In the genomic region with DNA sequence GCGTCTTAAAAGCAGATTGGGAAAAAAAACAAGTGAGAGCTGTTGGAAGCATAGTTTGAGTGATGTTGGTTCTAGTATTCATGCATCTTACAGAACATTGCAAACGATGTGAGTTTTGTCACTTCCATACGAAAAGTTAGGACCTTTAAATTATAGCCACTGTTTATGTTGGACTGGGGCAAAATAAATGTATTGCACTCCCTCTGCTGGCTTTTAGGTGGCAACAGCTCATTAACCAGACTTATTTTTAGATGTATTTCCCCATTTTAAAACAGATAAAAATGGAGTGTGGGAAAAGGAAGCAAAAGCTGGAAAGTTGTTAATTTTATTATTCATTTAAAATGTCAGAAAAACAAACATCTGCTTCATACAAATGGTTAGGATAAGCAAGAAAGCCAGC, we compare ENCODE assay signal across 11 cellular contexts.
DNase-seq lines count a peak whose midpoint lies in the region; FAIRE-seq and TF ChIP-seq lines count a peak whose summit lies in the region.
"Had no signal": no experiment of that assay in that cellular context is flagged by ENCODE, and none has a peak within 500 bp of the region (broad histone marks: within the 10 kb centered on the region; RNA-seq: fewer than 3 reads in every experiment).

No MANE protein-coding gene starts in this region.

- intact Hi-C loops in mammary epithelial cell (cut with micrococcal nuclease), result loop anchor here (1.0 kb wide), 1 partner anchor 136 kb away; no protein-coding TSS in a partner anchor

- in situ Hi-C loops in mammary epithelial cell (cut with MboI; ENCODE audit: low sequenced_read_pairs in 2 of 2), result no loop called here

- H3K4me1 ChIP-seq in mammary epithelial cell (ENCODE audit: insufficient read depth, low read length) (peaks cover 3% of the 10 kb centered on the region), osteoblast (ENCODE audit: insufficient read depth, low read length) (no peaks in the 10 kb centered on the region)

- H3K9ac ChIP-seq in mammary epithelial cell (ENCODE audit: insufficient read depth, low read length), result no peak overlapping the region

- DNase-seq in ELR (ENCODE audit: low read depth) (peak; percentile 55), M059J (ENCODE audit: low read depth) (peak; percentile 22), mammary epithelial cell (no peak), osteoblast (ENCODE audit: insufficient read length, low spot score, missing footprints) (peak; percentile 18), RCC 7860 (ENCODE audit: low spot score) (no peak)
- no peak for DNase-seq in central memory CD4-positive, alpha-beta T cell
- DNase-seq in stimulated activated CD4-positive, alpha-beta T cell treated with anti-CD3 and anti-CD28 coated beads, Interleukin-2, amount 100 ng/mL, for 24 hours, result no peak
- no peak for DNase-seq in stimulated activated CD4-positive, alpha-beta T cell treated with anti-CD3 and anti-CD28 coated beads, Interleukin-1b, Interleukin-23, amount 100 ng/mL, for 48 hours
- DNase-seq: activated naive CD4-positive, alpha-beta T cell treated with anti-CD3 and anti-CD28 coated beads for 36 hours; mucosa of descending colon; stimulated activated naive CD8-positive, alpha-beta T cell treated with anti-CD3 and anti-CD28 coated beads, Interleukin-15, Interleukin-2, amounts not matched to agents 100 U/mL and 50 U/mL, for 24 hours had no signal

- no peaks in the 10 kb centered on the region for H3K36me3 ChIP-seq in mammary epithelial cell (ENCODE audit: insufficient read depth, low read length)
- H3K36me3 ChIP-seq in osteoblast (ENCODE audit: insufficient read depth, low read length), result no peaks in the 10 kb centered on the region

- H3K27ac ChIP-seq in mammary epithelial cell (ENCODE audit: insufficient read depth, low read depth, low read length), result no peak overlapping the region
- no peak overlapping the region for H3K27ac ChIP-seq in osteoblast (ENCODE audit: low read depth, low read length)

- TF ChIP-seq CTCF in mammary epithelial cell (conservative IDR thresholded peaks at IDR 0.05 in 1 of 2, IDR thresholded peaks at IDR 0.05 in 1 of 2; ENCODE audit: extremely low read depth in 1 of 2, insufficient read depth in 1 of 2, low read depth in 1 of 2, low read length in 2 of 2) (peak; percentile 24 to 41), osteoblast (IDR thresholded peaks at IDR 0.05; ENCODE audit: extremely low read depth, low read depth, low read length) (peak; percentile 55)

- FAIRE-seq in RCC 7860 (lab: Jason Lieb, UNC), result no peak

- H3K9me3 ChIP-seq in mammary epithelial cell (replicated peaks; ENCODE audit: insufficient read depth, low read length) (no peaks in the 10 kb centered on the region), osteoblast (ENCODE audit: low read depth, low read length) (no peaks in the 10 kb centered on the region)
- H3K9me3 ChIP-seq: mucosa of descending colon had no signal

- dilution Hi-C loops in mammary epithelial cell (cut with HindIII; ENCODE audit: low sequenced_read_pairs), result no loop called here

- CTCF ChIA-PET in mammary epithelial cell (lab: Charles Lee; ENCODE audit: low non-redundant PET), result no interaction called here

- H3K27me3 ChIP-seq in mammary epithelial cell (ENCODE audit: insufficient read depth, low read length), result no peaks in the 10 kb centered on the region
- H3K27me3 ChIP-seq in osteoblast (ENCODE audit: insufficient read depth, low read length), result no peaks in the 10 kb centered on the region

- H4K20me1 ChIP-seq in mammary epithelial cell (ENCODE audit: insufficient read depth, low read length), result no peaks in the 10 kb centered on the region
- no peaks in the 10 kb centered on the region for H4K20me1 ChIP-seq in osteoblast (ENCODE audit: insufficient read depth, low read length)

- H3K4me2 ChIP-seq in mammary epithelial cell (ENCODE audit: insufficient read depth, low read depth, low read length) (no peak overlapping the region), osteoblast (ENCODE audit: insufficient read depth, low read length) (no peak overlapping the region)

- WGBS in mammary epithelial cell (ENCODE audit: low coverage, missing lambda C conversion rate), result 61% methylated on average over 3 of the region's 3 CpGs

- BruUV-seq in mammary epithelial cell (replicated peaks; lab: Mats Ljungman, UMichigan), result no TSS peak

- H2AFZ ChIP-seq in mammary epithelial cell (ENCODE audit: low read depth, low read length) (no peak overlapping the region), osteoblast (ENCODE audit: low read length) (no peak overlapping the region)

- no peaks in the 10 kb centered on the region for H3K79me2 ChIP-seq in mammary epithelial cell (ENCODE audit: insufficient read depth, low read length)
- H3K79me2 ChIP-seq in osteoblast (ENCODE audit: insufficient read depth, low read length), result no peaks in the 10 kb centered on the region

- H3K4me3 ChIP-seq in mammary epithelial cell (replicated peaks in 1 of 3; ENCODE audit: insufficient read depth in 1 of 3, low read depth in 2 of 3, low read length in 3 of 3) (no peak overlapping the region), osteoblast (ENCODE audit: insufficient read depth, low read length) (no peak overlapping the region)
- H3K4me3 ChIP-seq: mucosa of descending colon had no signal

Comparison
In these comparisons a context has a peak if more than half of its experiments do, and no peak if none do; other contexts are left out.
1. DNase-seq: peak in ELR (single experiment), M059J (single experiment) and osteoblast (single experiment); none in mammary epithelial cell (single experiment), RCC 7860 (single experiment), central memory CD4-positive, alpha-beta T cell (single experiment), stimulated activated CD4-positive, alpha-beta T cell treated with anti-CD3 and anti-CD28 coated beads, Interleukin-2, amount 100 ng/mL, for 24 hours (0 of 2) and stimulated activated CD4-positive, alpha-beta T cell treated with anti-CD3 and anti-CD28 coated beads, Interleukin-1b, Interleukin-23, amount 100 ng/mL, for 48 hours (single experiment).